ENCODE assay signal across 16 cellular contexts in the genomic region with DNA sequence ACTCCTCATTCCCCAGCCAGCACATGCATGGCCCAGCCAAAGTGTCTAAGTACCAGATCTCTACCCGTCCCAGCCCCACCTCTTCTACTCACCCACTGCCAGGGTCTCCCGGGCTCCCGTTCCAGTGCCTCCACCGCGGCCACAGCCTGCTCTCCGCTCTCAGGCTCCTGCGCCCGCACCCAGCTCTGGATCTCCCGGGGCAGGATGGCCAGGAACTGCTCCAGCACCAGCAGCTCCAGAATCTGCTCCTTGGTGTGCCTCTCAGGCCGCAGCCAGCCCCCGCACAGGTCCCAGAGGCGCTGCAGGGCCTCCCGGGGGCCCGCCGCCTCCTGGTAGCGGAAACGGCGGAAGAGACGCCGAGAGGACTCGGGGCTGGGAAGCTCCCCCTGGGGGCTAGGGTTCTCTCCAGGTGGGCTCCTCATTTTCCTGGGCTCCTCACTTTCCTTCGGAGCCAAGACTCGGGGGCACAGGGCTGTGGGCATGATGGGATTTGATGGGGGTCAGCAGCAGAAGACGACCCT. TPM values are rescaled to one million over a fixed set of nuclear protein-coding genes. Genes with fewer than 3 reads are reported as not detected.
DNase-seq lines count a peak whose midpoint lies in the region; TF ChIP-seq lines count a peak whose summit lies in the region.
"Had no signal": no experiment of that assay in that cellular context is flagged by ENCODE, and none has a peak within 500 bp of the region (broad histone marks: within the 10 kb centered on the region; RNA-seq: fewer than 3 reads in every experiment).

No MANE protein-coding gene starts in this region.

- no peaks in the 10 kb centered on the region for H3K27me3 Mint-ChIP-seq in MCF 10A (ENCODE audit: insufficient read depth, unreplicated experiment)
- H3K27me3 Mint-ChIP-seq in glutamatergic neuron (ENCODE audit: unreplicated experiment), result peaks cover 25% of the 10 kb centered on the region
- H3K27me3 Mint-ChIP-seq in neural progenitor cell (ENCODE audit: insufficient read depth, low read depth), result peaks cover 5% of the 10 kb centered on the region

- CTCF ChIA-PET in MCF 10A (lab: Yijun Ruan, JAX), result interaction anchor here (0.6 to 0.7 kb wide), 2 partner anchors 253 to 422 kb away, joined by 3 read pairs; no protein-coding TSS in a partner anchor
- CTCF ChIA-PET in OCI-LY7 (lab: Charles Lee; ENCODE audit: unreplicated experiment), result no interaction called here

- no peak overlapping the region for H3K27ac ChIP-seq in breast epithelium
- no peak overlapping the region for H3K27ac ChIP-seq in neural progenitor cell
- no peak overlapping the region for H3K27ac ChIP-seq in OCI-LY7 (ENCODE audit: low read depth, low read length, poor library complexity, severe bottlenecking)
- H3K27ac ChIP-seq: BLaER1 treated with 17β-estradiol and CSF1 and Interleukin-3, amounts not matched to agents 10 nM and 100 nM had no signal

- H3K79me2 ChIP-seq in Loucy (ENCODE audit: insufficient read depth, low read length) (peaks cover 94% of the 10 kb centered on the region), neural progenitor cell (ENCODE audit: low read depth) (peaks cover 65% of the 10 kb centered on the region), OCI-LY7 (ENCODE audit: insufficient read depth, low read depth, low read length) (peaks cover 10% of the 10 kb centered on the region; the same call in 1 of the 2 replicates)

- H4K20me1 ChIP-seq in Loucy (ENCODE audit: insufficient read depth, low read length, poor library complexity, severe bottlenecking) (peaks cover 50% of the 10 kb centered on the region), neural progenitor cell (ENCODE audit: low read depth) (peaks cover 82% of the 10 kb centered on the region), OCI-LY7 (ENCODE audit: insufficient read depth, low read length) (no peaks in the 10 kb centered on the region; the same call in 1 of the 2 replicates)

- H3K27ac Mint-ChIP-seq in MCF 10A (ENCODE audit: low read depth, unreplicated experiment) (no peak overlapping the region), glutamatergic neuron (ENCODE audit: unreplicated experiment) (no peak overlapping the region), neural progenitor cell (no peak overlapping the region)

- H3K36me3 Mint-ChIP-seq in MCF 10A (ENCODE audit: insufficient read depth, unreplicated experiment) (peaks cover 55% of the 10 kb centered on the region), glutamatergic neuron (ENCODE audit: unreplicated experiment) (no peaks in the 10 kb centered on the region), neural progenitor cell (peaks cover 41% of the 10 kb centered on the region)

- H3K9ac ChIP-seq in Loucy (ENCODE audit: low read depth, low read length, poor library complexity, severe bottlenecking) (no peak overlapping the region), neural progenitor cell (no peak overlapping the region)

- BruUV-seq in MCF 10A (replicated peaks; lab: Mats Ljungman, UMichigan) (no TSS peak), OCI-LY7 (replicated peaks; lab: Mats Ljungman, UMichigan) (no TSS peak)

- H3K9me3 Mint-ChIP-seq in MCF 10A (ENCODE audit: unreplicated experiment) (no peaks in the 10 kb centered on the region), glutamatergic neuron (ENCODE audit: unreplicated experiment) (peaks cover 21% of the 10 kb centered on the region), neural progenitor cell (no peaks in the 10 kb centered on the region)

- H3K4me1 ChIP-seq in breast epithelium (peaks cover 4 to 7% of the 10 kb centered on the region in 2 donors), Loucy (ENCODE audit: insufficient read depth, low read length, poor library complexity, severe bottlenecking) (peaks cover 67% of the 10 kb centered on the region), neural progenitor cell (peaks cover 26% of the 10 kb centered on the region), OCI-LY7 (ENCODE audit: insufficient read depth, low read length, poor library complexity, severe bottlenecking) (peaks cover 26% of the 10 kb centered on the region)

- H2AFZ ChIP-seq in Loucy (ENCODE audit: low read length), result no peak overlapping the region
- H2AFZ ChIP-seq in neural progenitor cell (replicated peaks), result no peak overlapping the region
- no peak overlapping the region for H2AFZ ChIP-seq in OCI-LY7 (ENCODE audit: low read length)

- no peaks in the 10 kb centered on the region for H3K9me2 ChIP-seq in Loucy (replicated peaks; ENCODE audit: low read depth, low read length)
- no peaks in the 10 kb centered on the region for H3K9me2 ChIP-seq in OCI-LY7 (ENCODE audit: insufficient read depth, low read length)

- intact Hi-C loops in MCF 10A (cut with micrococcal nuclease) (no loop called here), breast epithelium (cut with DNase I; ENCODE audit: low total_unique reads) (no loop called here), OCI-LY7 (cut with micrococcal nuclease; ENCODE audit: unreplicated experiment) (no loop called here)

- H3F3A ChIP-seq in Loucy (ENCODE audit: low read depth), result no peaks in the 10 kb centered on the region
- H3F3A ChIP-seq in neural progenitor cell (ENCODE audit: low read depth), result peaks cover 11% of the 10 kb centered on the region

- no peak overlapping the region for H3K4me3 ChIP-seq in breast epithelium
- no peak overlapping the region for H3K4me3 ChIP-seq in Loucy (ENCODE audit: low read length, poor library complexity, severe bottlenecking)
- no peak overlapping the region for H3K4me3 ChIP-seq in neural progenitor cell
- H3K4me3 ChIP-seq in OCI-LY7 (ENCODE audit: low read depth, low read length, poor library complexity, severe bottlenecking), result no peak overlapping the region

- peaks cover 22% of the 10 kb centered on the region for H3K4me1 Mint-ChIP-seq in MCF 10A (ENCODE audit: insufficient read depth, unreplicated experiment)
- peaks cover 21% of the 10 kb centered on the region for H3K4me1 Mint-ChIP-seq in glutamatergic neuron (ENCODE audit: low read depth, unreplicated experiment)
- H3K4me1 Mint-ChIP-seq in neural progenitor cell, result peaks cover 37% of the 10 kb centered on the region

- no peaks in the 10 kb centered on the region for H3K27me3 ChIP-seq in breast epithelium
- H3K27me3 ChIP-seq in Loucy (ENCODE audit: insufficient read depth, low read length, poor library complexity, severe bottlenecking), result no peaks in the 10 kb centered on the region
- no peaks in the 10 kb centered on the region for H3K27me3 ChIP-seq in neural progenitor cell
- H3K27me3 ChIP-seq: BLaER1 treated with 17β-estradiol and CSF1 and Interleukin-3, amounts not matched to agents 10 nM and 100 nM had no signal

- TF ChIP-seq POLR2A in breast epithelium (IDR thresholded peaks at IDR 0.05), result no peak

- H3K36me3 ChIP-seq in breast epithelium (no peaks in the 10 kb centered on the region), Loucy (ENCODE audit: insufficient read depth, low read length) (peaks cover 41% of the 10 kb centered on the region; the same call in 1 of the 2 replicates), neural progenitor cell (no peaks in the 10 kb centered on the region), OCI-LY7 (ENCODE audit: insufficient read depth, low read length) (peaks cover 53% of the 10 kb centered on the region)

- H3K4me2 ChIP-seq in Loucy (ENCODE audit: low read depth, low read length, poor library complexity, severe bottlenecking) (peak overlapping the region; percentile 91), neural progenitor cell (no peak overlapping the region), OCI-LY7 (ENCODE audit: low read length) (no peak overlapping the region)

- H3K4me3 Mint-ChIP-seq in MCF 10A (ENCODE audit: unreplicated experiment), result peak overlapping the region; percentile 93
- peak overlapping the region; percentile 87 for H3K4me3 Mint-ChIP-seq in glutamatergic neuron (ENCODE audit: unreplicated experiment)
- peak overlapping the region; percentile 93 for H3K4me3 Mint-ChIP-seq in neural progenitor cell

- no peaks in the 10 kb centered on the region for H3K9me3 ChIP-seq in breast epithelium
- no peaks in the 10 kb centered on the region for H3K9me3 ChIP-seq in Loucy (ENCODE audit: insufficient read depth, low read depth, low read length)
- no peaks in the 10 kb centered on the region for H3K9me3 ChIP-seq in neural progenitor cell (ENCODE audit: low read depth)
- no peaks in the 10 kb centered on the region for H3K9me3 ChIP-seq in OCI-LY7 (ENCODE audit: low read length)
- H3K9me3 ChIP-seq: BLaER1 treated with 17β-estradiol and CSF1 and Interleukin-3, amounts not matched to agents 10 nM and 100 nM had no signal

- DNase-seq in MCF 10A (ENCODE audit: unreplicated experiment) (no peak), breast epithelium (ENCODE audit: low spot score in 2 of 2) (no peak), glutamatergic neuron (no peak), neural progenitor cell (ENCODE audit: low spot score) (no peak), SK-N-DZ (ENCODE audit: low spot score) (no peak), NCI-H1930 (lab: John Stamatoyannopoulos, UW) (no peak), OCI-LY7 (ENCODE audit: low spot score) (no peak)
- DNase-seq: 8988T, COR-L47, HCEC 1CT, NCI-H1436, NCI-H2029 treated with DMSO at 0.1 percent for 48 hours, NCI-H2171 treated with DMSO at 0.1 percent for 48 hours, NCI-H774 had no signal

- POLR2A ChIA-PET in MCF 10A (lab: Yijun Ruan, JAX), result interaction anchor here (0.6 to 2.2 kb wide), 3 partner anchors 152 to 422 kb away, joined by 3 to 12 read pairs (median 3); a partner anchor contains a TSS
- POLR2A ChIA-PET in OCI-LY7 (lab: Charles Lee), result no interaction called here

- no peak for TF ChIP-seq CTCF in MCF 10A (IDR thresholded peaks at IDR 0.05; ENCODE audit: unreplicated experiment)
- no peak for TF ChIP-seq CTCF in breast epithelium (IDR thresholded peaks at IDR 0.05)
- TF ChIP-seq CTCF in Loucy (conservative IDR thresholded peaks at IDR 0.05; ENCODE audit: low read length), result no peak
- no peak for TF ChIP-seq CTCF in glutamatergic neuron (IDR thresholded peaks at IDR 0.05; ENCODE audit: partially characterized antibody, unreplicated experiment)
- TF ChIP-seq CTCF in neural progenitor cell (IDR thresholded peaks at IDR 0.05), result no peak
- TF ChIP-seq CTCF in OCI-LY7 (conservative IDR thresholded peaks at IDR 0.05; ENCODE audit: low read length), result no peak

RNA-seq across cellular contexts. Expression of a gene that starts 2.5 kb away (rescaled TPM):
- 58.0 and 67.2 TPM in 2 replicates for total RNA-seq in MCF 10A (2022)
- total RNA-seq in breast epithelium, result 10 to 100 TPM; 29.4 to 39.4 (median 31.1) TPM
- 60.5 TPM for total RNA-seq in glutamatergic neuron (ENCODE audit: unreplicated experiment)
- 30.1 and 97.7 TPM in 2 replicates for total RNA-seq in neural progenitor cell (ENCODE audit: low replicate concordance)
- polyA plus RNA-seq in SK-N-DZ (2014; cell fraction: cytosol; rRNA removed), result 47.5 and 50.3 TPM in 2 replicates
- 27.0 and 44.1 TPM in 2 replicates for polyA plus RNA-seq in SK-N-DZ (2014; cell fraction: nucleus; rRNA removed)
- 29.2 and 36.4 TPM in 2 replicates for total RNA-seq in OCI-LY7 (2014; rRNA removed; shearing (Covaris generic))
- total RNA-seq in OCI-LY7 (2022), result 21.7 and 26.9 TPM in 2 replicates
